Comparison of ENCODE assay signal across 18 cellular contexts in the genomic region with DNA sequence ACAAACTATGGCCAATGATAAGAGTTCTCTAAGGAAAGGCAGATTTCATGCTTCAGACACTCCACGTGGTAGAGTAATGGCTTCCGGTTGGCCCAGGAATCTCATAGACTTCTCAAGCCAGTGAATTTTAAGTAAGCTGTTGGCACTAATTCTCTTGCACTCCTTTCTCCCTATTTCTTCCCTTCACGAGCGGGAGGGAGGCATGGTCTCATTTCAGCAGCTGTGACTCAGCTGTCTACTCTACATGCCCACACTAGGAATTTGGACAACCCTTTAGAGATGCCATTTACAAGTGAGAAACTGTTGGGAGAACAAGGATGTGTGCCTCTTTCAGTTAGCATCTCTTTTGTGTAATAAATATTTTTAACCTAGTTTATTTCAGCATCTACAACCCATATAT.
"Had no signal": no experiment of that assay in that cellular context is flagged by ENCODE, and none has a peak within 500 bp of the region (broad histone marks: within the 10 kb centered on the region; RNA-seq: fewer than 3 reads in every experiment).

No MANE protein-coding gene starts in this region.

- DNase-seq: activated CD4-positive, alpha-beta T cell treated with anti-CD3 and anti-CD28 coated beads for 36 hours; activated CD4-positive, alpha-beta T cell treated with anti-CD3 and anti-CD28 coated beads, Interleukin-2, amount 50 U/mL, for 48 hours; activated naive CD4-positive, alpha-beta T cell; activated naive CD8-positive, alpha-beta T cell treated with anti-CD3 and anti-CD28 coated beads, Interleukin-2, amount 10 ng/mL, durations not matched to agents 7 days and 5 days; cortex of kidney; lower lobe of right lung; midbrain; naive B cell; right cardiac atrium; stimulated activated CD4-positive, alpha-beta T cell treated with anti-CD3 and anti-CD28 coated beads, Interleukin-2, amount 100 ng/mL, for 48 hours; stimulated activated naive CD8-positive, alpha-beta T cell treated with anti-CD3 and anti-CD28 coated beads, Interleukin-15, amount 100 ng/mL, for 72 hours had no signal

- H3K4me1 Mint-ChIP-seq: activated CD4-positive, alpha-beta T cell treated with anti-CD3 and anti-CD28 coated beads for 36 hours; activated naive CD8-positive, alpha-beta T cell treated with anti-CD3 and anti-CD28 coated beads, Interleukin-2, amount 10 ng/mL, durations not matched to agents 7 days and 5 days; naive B cell; neural crest cell; stimulated activated naive CD8-positive, alpha-beta T cell treated with anti-CD3 and anti-CD28 coated beads, Interleukin-15, amount 100 ng/mL, for 72 hours had no signal

- H3K36me3 ChIP-seq: lower lobe of right lung, prostate gland had no signal

- H3K9me3 Mint-ChIP-seq: stimulated activated naive CD8-positive, alpha-beta T cell treated with anti-CD3 and anti-CD28 coated beads, Interleukin-15, amount 100 ng/mL, for 72 hours; T-helper 2 cell treated with Interferon-gamma antibody and Interleukin-4, amounts not matched to agents 5 μg/mL and 100 μg/mL, for 36 hours; WTC11 had no signal

- H3K4me3 Mint-ChIP-seq: activated CD4-positive, alpha-beta T cell treated with anti-CD3 and anti-CD28 coated beads for 36 hours; activated naive CD8-positive, alpha-beta T cell treated with anti-CD3 and anti-CD28 coated beads, Interleukin-2, amount 10 ng/mL, durations not matched to agents 7 days and 5 days; brain; naive B cell; neural crest cell; stimulated activated naive CD8-positive, alpha-beta T cell treated with anti-CD3 and anti-CD28 coated beads, Interleukin-15, amount 100 ng/mL, for 72 hours; T-helper 2 cell treated with Interferon-gamma antibody and Interleukin-4, amounts not matched to agents 5 μg/mL and 100 μg/mL, for 36 hours; WTC11 had no signal

- H3K36me3 Mint-ChIP-seq: activated naive CD8-positive, alpha-beta T cell treated with anti-CD3 and anti-CD28 coated beads, Interleukin-2, amount 10 ng/mL, durations not matched to agents 7 days and 5 days; naive B cell; WTC11 had no signal

- ATAC-seq: activated CD4-positive, alpha-beta T cell treated with anti-CD3 and anti-CD28 coated beads for 36 hours; esophagus mucosa; lower lobe of right lung; right cardiac atrium; stimulated activated naive CD8-positive, alpha-beta T cell treated with anti-CD3 and anti-CD28 coated beads, Interleukin-15, amount 100 ng/mL, for 72 hours; WTC11 had no signal

- H3K9me3 ChIP-seq: lower lobe of right lung, prostate gland had no signal

- H3K4me3 ChIP-seq: lower lobe of right lung, prostate gland, skin epidermis had no signal

- H3K27me3 Mint-ChIP-seq: activated CD4-positive, alpha-beta T cell treated with anti-CD3 and anti-CD28 coated beads for 36 hours; activated naive CD8-positive, alpha-beta T cell treated with anti-CD3 and anti-CD28 coated beads, Interleukin-2, amount 10 ng/mL, durations not matched to agents 7 days and 5 days; brain; naive B cell; stimulated activated naive CD8-positive, alpha-beta T cell treated with anti-CD3 and anti-CD28 coated beads, Interleukin-15, amount 100 ng/mL, for 72 hours had no signal

- H3K27ac Mint-ChIP-seq: activated CD4-positive, alpha-beta T cell treated with anti-CD3 and anti-CD28 coated beads for 36 hours; activated naive CD8-positive, alpha-beta T cell treated with anti-CD3 and anti-CD28 coated beads, Interleukin-2, amount 10 ng/mL, durations not matched to agents 7 days and 5 days; naive B cell; stimulated activated naive CD8-positive, alpha-beta T cell treated with anti-CD3 and anti-CD28 coated beads, Interleukin-15, amount 100 ng/mL, for 72 hours; T-helper 2 cell treated with Interferon-gamma antibody and Interleukin-4, amounts not matched to agents 5 μg/mL and 100 μg/mL, for 36 hours had no signal
